Comparison of ENCODE assay signal across 2 cellular contexts in the genomic region with DNA sequence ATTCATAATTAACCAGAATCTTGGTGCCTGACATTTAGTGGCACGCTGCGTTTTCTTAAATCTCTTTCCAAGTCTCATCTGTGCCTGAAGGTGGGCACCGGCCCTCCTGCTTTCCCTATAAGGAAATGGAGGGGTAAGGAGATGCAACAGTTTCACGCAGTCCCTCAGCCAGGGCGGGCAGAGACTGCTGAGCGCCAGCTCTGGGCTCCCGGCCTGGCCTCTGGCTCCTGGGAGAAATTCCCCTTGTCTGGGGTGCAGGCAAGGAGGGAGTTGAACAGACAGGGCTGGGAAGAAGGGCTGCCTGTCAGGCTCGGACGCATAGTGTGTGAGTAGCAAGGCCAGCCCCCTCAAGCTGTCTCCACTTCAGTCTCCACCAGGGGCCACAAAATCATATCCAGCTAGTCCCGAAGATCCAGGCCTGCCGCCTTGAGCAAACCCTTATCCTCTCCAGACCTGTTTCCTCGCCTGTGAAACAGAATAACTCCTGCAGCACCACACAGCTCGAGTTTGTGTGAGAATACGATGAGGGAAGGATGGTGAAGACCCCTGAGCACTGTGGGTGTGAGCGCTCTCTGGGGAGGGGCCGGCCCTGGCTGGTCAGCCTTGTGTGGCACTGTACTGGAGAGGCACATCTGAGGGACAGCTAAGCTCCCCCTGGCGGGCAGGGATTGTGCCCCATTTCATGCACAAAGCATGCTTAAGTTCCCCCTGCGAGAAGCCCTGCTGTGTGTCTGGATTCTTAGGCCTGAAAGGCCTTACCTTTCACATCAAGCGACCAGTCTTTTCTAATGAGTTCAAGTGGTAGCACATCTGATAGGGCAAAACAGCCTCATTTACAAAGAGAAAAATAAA.
TF ChIP-seq lines count a peak whose summit lies in the region.

No MANE protein-coding gene starts in this region.

TF ChIP-seq in IMR-90, 13 proteins besides CTCF, POLR2A, EP300 and RAD21:
- TF ChIP-seq RFX5 (IDR thresholded peaks at IDR 0.05; ENCODE audit: low read depth, low read length) (no peak), CHD1 (IDR thresholded peaks at IDR 0.05; ENCODE audit: low read depth, low read length) (no peak), SMC3 (IDR thresholded peaks at IDR 0.05; ENCODE audit: low read depth, low read length) (no peak), MAFK (IDR thresholded peaks at IDR 0.05; ENCODE audit: low read depth, low read length) (no peak), FOS (IDR thresholded peaks at IDR 0.05; ENCODE audit: low read depth, low read length) (no peak), MXI1 (IDR thresholded peaks at IDR 0.05; ENCODE audit: borderline replicate concordance, low read depth, low read length) (no peak), MAZ (IDR thresholded peaks at IDR 0.05; ENCODE audit: borderline replicate concordance, low read depth, low read length) (no peak), NFE2L2 (IDR thresholded peaks at IDR 0.05; ENCODE audit: low read depth, low read length) (no peak), RCOR1 (IDR thresholded peaks at IDR 0.05; ENCODE audit: insufficient replicate concordance, low read length) (no peak), CEBPB (IDR thresholded peaks at IDR 0.05; ENCODE audit: low read depth, low read length) (no peak), BHLHE40 (IDR thresholded peaks at IDR 0.05; ENCODE audit: low read depth, low read length) (no peak)
- TF ChIP-seq, protein P1, sequence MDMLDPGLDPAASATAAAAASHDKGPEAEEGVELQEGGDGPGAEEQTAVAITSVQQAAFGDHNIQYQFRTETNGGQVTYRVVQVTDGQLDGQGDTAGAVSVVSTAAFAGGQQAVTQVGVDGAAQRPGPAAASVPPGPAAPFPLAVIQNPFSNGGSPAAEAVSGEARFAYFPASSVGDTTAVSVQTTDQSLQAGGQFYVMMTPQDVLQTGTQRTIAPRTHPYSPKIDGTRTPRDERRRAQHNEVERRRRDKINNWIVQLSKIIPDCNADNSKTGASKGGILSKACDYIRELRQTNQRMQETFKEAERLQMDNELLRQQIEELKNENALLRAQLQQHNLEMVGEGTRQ (IDR thresholded peaks at IDR 0.05; ENCODE audit: low read depth, low read length) = no peak
- TF ChIP-seq, protein P2, sequence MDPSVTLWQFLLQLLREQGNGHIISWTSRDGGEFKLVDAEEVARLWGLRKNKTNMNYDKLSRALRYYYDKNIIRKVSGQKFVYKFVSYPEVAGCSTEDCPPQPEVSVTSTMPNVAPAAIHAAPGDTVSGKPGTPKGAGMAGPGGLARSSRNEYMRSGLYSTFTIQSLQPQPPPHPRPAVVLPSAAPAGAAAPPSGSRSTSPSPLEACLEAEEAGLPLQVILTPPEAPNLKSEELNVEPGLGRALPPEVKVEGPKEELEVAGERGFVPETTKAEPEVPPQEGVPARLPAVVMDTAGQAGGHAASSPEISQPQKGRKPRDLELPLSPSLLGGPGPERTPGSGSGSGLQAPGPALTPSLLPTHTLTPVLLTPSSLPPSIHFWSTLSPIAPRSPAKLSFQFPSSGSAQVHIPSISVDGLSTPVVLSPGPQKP (IDR thresholded peaks at IDR 0.05; ENCODE audit: borderline replicate concordance, low read depth, low read length) = no peak

TF ChIP-seq in WTC11, 78 proteins besides CTCF, POLR2A, EP300 and RAD21:
- TF ChIP-seq, protein P3, sequence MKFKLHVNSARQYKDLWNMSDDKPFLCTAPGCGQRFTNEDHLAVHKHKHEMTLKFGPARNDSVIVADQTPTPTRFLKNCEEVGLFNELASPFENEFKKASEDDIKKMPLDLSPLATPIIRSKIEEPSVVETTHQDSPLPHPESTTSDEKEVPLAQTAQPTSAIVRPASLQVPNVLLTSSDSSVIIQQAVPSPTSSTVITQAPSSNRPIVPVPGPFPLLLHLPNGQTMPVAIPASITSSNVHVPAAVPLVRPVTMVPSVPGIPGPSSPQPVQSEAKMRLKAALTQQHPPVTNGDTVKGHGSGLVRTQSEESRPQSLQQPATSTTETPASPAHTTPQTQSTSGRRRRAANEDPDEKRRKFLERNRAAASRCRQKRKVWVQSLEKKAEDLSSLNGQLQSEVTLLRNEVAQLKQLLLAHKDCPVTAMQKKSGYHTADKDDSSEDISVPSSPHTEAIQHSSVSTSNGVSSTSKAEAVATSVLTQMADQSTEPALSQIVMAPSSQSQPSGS (CRISPR knock-in tag; IDR thresholded peaks at IDR 0.05; ENCODE audit: borderline replicate concordance, low read depth) = no peak
- TF ChIP-seq SMAD3 (CRISPR knock-in tag; IDR thresholded peaks at IDR 0.05; ENCODE audit: borderline replicate concordance) (no peak), ZNF219 (CRISPR knock-in tag; IDR thresholded peaks at IDR 0.05; ENCODE audit: borderline replicate concordance) (no peak), TCF7 (CRISPR knock-in tag; IDR thresholded peaks at IDR 0.05; ENCODE audit: low read depth) (no peak), CREM (CRISPR knock-in tag; IDR thresholded peaks at IDR 0.05) (no peak), OVOL2 (CRISPR knock-in tag; IDR thresholded peaks at IDR 0.05; ENCODE audit: borderline replicate concordance) (no peak), FOXK1 (CRISPR knock-in tag; IDR thresholded peaks at IDR 0.05) (no peak), ETV6 (CRISPR knock-in tag; IDR thresholded peaks at IDR 0.05) (no peak), ATF1 (CRISPR knock-in tag; IDR thresholded peaks at IDR 0.05) (no peak), ZBTB21 (CRISPR knock-in tag; IDR thresholded peaks at IDR 0.05; ENCODE audit: borderline replicate concordance) (no peak)
- TF ChIP-seq, protein P4, sequence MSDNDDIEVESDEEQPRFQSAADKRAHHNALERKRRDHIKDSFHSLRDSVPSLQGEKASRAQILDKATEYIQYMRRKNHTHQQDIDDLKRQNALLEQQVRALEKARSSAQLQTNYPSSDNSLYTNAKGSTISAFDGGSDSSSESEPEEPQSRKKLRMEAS (CRISPR knock-in tag; IDR thresholded peaks at IDR 0.05) = no peak
- TF ChIP-seq, protein P1 (CRISPR knock-in tag; IDR thresholded peaks at IDR 0.05) = no peak
- TF ChIP-seq, protein P5, sequence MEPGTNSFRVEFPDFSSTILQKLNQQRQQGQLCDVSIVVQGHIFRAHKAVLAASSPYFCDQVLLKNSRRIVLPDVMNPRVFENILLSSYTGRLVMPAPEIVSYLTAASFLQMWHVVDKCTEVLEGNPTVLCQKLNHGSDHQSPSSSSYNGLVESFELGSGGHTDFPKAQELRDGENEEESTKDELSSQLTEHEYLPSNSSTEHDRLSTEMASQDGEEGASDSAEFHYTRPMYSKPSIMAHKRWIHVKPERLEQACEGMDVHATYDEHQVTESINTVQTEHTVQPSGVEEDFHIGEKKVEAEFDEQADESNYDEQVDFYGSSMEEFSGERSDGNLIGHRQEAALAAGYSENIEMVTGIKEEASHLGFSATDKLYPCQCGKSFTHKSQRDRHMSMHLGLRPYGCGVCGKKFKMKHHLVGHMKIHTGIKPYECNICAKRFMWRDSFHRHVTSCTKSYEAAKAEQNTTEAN (CRISPR knock-in tag; IDR thresholded peaks at IDR 0.05) = no peak
- TF ChIP-seq, protein P6, sequence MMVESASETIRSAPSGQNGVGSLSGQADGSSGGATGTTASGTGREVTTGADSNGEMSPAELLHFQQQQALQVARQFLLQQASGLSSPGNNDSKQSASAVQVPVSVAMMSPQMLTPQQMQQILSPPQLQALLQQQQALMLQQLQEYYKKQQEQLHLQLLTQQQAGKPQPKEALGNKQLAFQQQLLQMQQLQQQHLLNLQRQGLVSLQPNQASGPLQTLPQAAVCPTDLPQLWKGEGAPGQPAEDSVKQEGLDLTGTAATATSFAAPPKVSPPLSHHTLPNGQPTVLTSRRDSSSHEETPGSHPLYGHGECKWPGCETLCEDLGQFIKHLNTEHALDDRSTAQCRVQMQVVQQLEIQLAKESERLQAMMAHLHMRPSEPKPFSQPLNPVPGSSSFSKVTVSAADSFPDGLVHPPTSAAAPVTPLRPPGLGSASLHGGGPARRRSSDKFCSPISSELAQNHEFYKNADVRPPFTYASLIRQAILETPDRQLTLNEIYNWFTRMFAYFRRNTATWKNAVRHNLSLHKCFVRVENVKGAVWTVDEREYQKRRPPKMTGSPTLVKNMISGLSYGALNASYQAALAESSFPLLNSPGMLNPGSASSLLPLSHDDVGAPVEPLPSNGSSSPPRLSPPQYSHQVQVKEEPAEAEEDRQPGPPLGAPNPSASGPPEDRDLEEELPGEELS (CRISPR knock-in tag; IDR thresholded peaks at IDR 0.05) = no peak
- TF ChIP-seq, protein P7, sequence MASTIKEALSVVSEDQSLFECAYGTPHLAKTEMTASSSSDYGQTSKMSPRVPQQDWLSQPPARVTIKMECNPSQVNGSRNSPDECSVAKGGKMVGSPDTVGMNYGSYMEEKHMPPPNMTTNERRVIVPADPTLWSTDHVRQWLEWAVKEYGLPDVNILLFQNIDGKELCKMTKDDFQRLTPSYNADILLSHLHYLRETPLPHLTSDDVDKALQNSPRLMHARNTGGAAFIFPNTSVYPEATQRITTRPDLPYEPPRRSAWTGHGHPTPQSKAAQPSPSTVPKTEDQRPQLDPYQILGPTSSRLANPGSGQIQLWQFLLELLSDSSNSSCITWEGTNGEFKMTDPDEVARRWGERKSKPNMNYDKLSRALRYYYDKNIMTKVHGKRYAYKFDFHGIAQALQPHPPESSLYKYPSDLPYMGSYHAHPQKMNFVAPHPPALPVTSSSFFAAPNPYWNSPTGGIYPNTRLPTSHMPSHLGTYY (CRISPR knock-in tag; IDR thresholded peaks at IDR 0.05) = no peak
- TF ChIP-seq, protein P8, sequence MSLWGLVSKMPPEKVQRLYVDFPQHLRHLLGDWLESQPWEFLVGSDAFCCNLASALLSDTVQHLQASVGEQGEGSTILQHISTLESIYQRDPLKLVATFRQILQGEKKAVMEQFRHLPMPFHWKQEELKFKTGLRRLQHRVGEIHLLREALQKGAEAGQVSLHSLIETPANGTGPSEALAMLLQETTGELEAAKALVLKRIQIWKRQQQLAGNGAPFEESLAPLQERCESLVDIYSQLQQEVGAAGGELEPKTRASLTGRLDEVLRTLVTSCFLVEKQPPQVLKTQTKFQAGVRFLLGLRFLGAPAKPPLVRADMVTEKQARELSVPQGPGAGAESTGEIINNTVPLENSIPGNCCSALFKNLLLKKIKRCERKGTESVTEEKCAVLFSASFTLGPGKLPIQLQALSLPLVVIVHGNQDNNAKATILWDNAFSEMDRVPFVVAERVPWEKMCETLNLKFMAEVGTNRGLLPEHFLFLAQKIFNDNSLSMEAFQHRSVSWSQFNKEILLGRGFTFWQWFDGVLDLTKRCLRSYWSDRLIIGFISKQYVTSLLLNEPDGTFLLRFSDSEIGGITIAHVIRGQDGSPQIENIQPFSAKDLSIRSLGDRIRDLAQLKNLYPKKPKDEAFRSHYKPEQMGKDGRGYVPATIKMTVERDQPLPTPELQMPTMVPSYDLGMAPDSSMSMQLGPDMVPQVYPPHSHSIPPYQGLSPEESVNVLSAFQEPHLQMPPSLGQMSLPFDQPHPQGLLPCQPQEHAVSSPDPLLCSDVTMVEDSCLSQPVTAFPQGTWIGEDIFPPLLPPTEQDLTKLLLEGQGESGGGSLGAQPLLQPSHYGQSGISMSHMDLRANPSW (CRISPR knock-in tag; conservative IDR thresholded peaks at IDR 0.05; ENCODE audit: low read depth) = no peak
- TF ChIP-seq, protein P9, sequence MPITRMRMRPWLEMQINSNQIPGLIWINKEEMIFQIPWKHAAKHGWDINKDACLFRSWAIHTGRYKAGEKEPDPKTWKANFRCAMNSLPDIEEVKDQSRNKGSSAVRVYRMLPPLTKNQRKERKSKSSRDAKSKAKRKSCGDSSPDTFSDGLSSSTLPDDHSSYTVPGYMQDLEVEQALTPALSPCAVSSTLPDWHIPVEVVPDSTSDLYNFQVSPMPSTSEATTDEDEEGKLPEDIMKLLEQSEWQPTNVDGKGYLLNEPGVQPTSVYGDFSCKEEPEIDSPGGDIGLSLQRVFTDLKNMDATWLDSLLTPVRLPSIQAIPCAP (CRISPR knock-in tag; IDR thresholded peaks at IDR 0.05) = no peak
- TF ChIP-seq, protein P10, sequence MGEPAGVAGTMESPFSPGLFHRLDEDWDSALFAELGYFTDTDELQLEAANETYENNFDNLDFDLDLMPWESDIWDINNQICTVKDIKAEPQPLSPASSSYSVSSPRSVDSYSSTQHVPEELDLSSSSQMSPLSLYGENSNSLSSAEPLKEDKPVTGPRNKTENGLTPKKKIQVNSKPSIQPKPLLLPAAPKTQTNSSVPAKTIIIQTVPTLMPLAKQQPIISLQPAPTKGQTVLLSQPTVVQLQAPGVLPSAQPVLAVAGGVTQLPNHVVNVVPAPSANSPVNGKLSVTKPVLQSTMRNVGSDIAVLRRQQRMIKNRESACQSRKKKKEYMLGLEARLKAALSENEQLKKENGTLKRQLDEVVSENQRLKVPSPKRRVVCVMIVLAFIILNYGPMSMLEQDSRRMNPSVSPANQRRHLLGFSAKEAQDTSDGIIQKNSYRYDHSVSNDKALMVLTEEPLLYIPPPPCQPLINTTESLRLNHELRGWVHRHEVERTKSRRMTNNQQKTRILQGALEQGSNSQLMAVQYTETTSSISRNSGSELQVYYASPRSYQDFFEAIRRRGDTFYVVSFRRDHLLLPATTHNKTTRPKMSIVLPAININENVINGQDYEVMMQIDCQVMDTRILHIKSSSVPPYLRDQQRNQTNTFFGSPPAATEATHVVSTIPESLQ (CRISPR knock-in tag; IDR thresholded peaks at IDR 0.05) = no peak
- TF ChIP-seq, protein P11, sequence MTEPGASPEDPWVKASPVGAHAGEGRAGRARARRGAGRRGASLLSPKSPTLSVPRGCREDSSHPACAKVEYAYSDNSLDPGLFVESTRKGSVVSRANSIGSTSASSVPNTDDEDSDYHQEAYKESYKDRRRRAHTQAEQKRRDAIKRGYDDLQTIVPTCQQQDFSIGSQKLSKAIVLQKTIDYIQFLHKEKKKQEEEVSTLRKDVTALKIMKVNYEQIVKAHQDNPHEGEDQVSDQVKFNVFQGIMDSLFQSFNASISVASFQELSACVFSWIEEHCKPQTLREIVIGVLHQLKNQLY (CRISPR knock-in tag; IDR thresholded peaks at IDR 0.05) = no peak
- TF ChIP-seq, protein P12, sequence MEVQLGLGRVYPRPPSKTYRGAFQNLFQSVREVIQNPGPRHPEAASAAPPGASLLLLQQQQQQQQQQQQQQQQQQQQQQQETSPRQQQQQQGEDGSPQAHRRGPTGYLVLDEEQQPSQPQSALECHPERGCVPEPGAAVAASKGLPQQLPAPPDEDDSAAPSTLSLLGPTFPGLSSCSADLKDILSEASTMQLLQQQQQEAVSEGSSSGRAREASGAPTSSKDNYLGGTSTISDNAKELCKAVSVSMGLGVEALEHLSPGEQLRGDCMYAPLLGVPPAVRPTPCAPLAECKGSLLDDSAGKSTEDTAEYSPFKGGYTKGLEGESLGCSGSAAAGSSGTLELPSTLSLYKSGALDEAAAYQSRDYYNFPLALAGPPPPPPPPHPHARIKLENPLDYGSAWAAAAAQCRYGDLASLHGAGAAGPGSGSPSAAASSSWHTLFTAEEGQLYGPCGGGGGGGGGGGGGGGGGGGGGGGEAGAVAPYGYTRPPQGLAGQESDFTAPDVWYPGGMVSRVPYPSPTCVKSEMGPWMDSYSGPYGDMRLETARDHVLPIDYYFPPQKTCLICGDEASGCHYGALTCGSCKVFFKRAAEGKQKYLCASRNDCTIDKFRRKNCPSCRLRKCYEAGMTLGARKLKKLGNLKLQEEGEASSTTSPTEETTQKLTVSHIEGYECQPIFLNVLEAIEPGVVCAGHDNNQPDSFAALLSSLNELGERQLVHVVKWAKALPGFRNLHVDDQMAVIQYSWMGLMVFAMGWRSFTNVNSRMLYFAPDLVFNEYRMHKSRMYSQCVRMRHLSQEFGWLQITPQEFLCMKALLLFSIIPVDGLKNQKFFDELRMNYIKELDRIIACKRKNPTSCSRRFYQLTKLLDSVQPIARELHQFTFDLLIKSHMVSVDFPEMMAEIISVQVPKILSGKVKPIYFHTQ (CRISPR knock-in tag; IDR thresholded peaks at IDR 0.05) = no peak
